8 cellular contexts compared by ENCODE assay signal in genomic region chr3:52892625-52893311, GRCh38. TPM values are rescaled to one million over a fixed set of nuclear protein-coding genes. Genes with fewer than 3 reads are reported as not detected.
DNase-seq lines count a peak whose midpoint lies in the region; ATAC-seq and TF ChIP-seq lines count a peak whose summit lies in the region.

No MANE protein-coding gene starts in this region.

- ATAC-seq in GM19324 (IDR thresholded peaks at IDR 0.05; ENCODE audit: low FRiP score, unreplicated experiment) (no peak), GM21576 (IDR thresholded peaks at IDR 0.05; ENCODE audit: unreplicated experiment) (no peak), HG03039 (IDR thresholded peaks at IDR 0.05; ENCODE audit: unreplicated experiment) (no peak)

- no peak for DNase-seq in AG04450 (ENCODE audit: low read depth, low spot score)
- DNase-seq in HT-29 (ENCODE audit: low spot score), result peak; percentile 31
- peak; percentile 14 for DNase-seq in activated effector memory CD4-positive, alpha-beta T cell treated with Interleukin-2 at 50 U/mL for 16 hours
- peak; percentile 29 for DNase-seq in medulla oblongata (ENCODE audit: extremely low spot score)
- no peak for DNase-seq in A172 (ENCODE audit: low spot score)

- H3K27ac ChIP-seq in AG04450 (ENCODE audit: low read depth, low read length), result peak overlapping the region; percentile 33

- TF ChIP-seq CTCF in AG04450 (IDR thresholded peaks at IDR 0.05; ENCODE audit: low read depth, low read length), result no peak

- POLR2A ChIA-PET in AG04450 (lab: Yijun Ruan, JAX), result interaction anchor here (1.5 kb wide), 1 partner anchor 19 kb away, joined by 4 read pairs; no protein-coding TSS in a partner anchor

- CTCF ChIA-PET in AG04450 (lab: Charles Lee), result interaction anchor here (0.6 to 1.6 kb wide), 4 partner anchors 17 to 156 kb away, joined by 3 to 8 read pairs (median 4); partner anchors contain the start of gene NEK4

- no peaks in the 10 kb centered on the region for H3K27me3 ChIP-seq in AG04450 (ENCODE audit: control insufficient read depth, insufficient read depth, low read length)

- 0 out of 2 replicates have a peak overlapping the region, but pooled peaks have one; percentile 10 for H3K4me3 ChIP-seq in AG04450 (ENCODE audit: low read depth, low read length)

- no peaks in the 10 kb centered on the region for H3K9me3 ChIP-seq in AG04450 (ENCODE audit: control insufficient read depth, insufficient read depth, low read length)

RNA-seq across cellular contexts. Expression of gene STIMATE, which starts 4.6 kb away (rescaled TPM):
- 10.0 and 12.5 TPM in 2 replicates for polyA plus RNA-seq in AG04450 (2011; rRNA removed)
- 12.2 and 15.1 TPM in 2 replicates for polyA minus RNA-seq in AG04450 (2011; rRNA and poly(A)+ RNA removed)
- total RNA-seq in HT-29 (2014; rRNA removed; shearing (Covaris generic)), result 5.1 and 8.4 TPM in 2 replicates
- 8.6 and 10.2 TPM in 2 replicates for total RNA-seq in A172 (2014; rRNA removed; shearing (Covaris generic))

RNA-seq across cellular contexts. Expression of gene MUSTN1, which starts 57.9 kb away (rescaled TPM):
- polyA plus RNA-seq in AG04450 (2011; rRNA removed), result not detected in 2 replicates
- not detected in 2 replicates for polyA minus RNA-seq in AG04450 (2011; rRNA and poly(A)+ RNA removed)
- not detected in 2 replicates for total RNA-seq in HT-29 (2014; rRNA removed; shearing (Covaris generic))
- 0.22 TPM in 1 of 2 replicates, not detected in the other for total RNA-seq in A172 (2014; rRNA removed; shearing (Covaris generic))

Comparison
In these comparisons a context has a peak if more than half of its experiments do, and no peak if none do; other contexts are left out.
1. DNase-seq: peak in HT-29 (single experiment), activated effector memory CD4-positive, alpha-beta T cell treated with Interleukin-2 at 50 U/mL for 16 hours (single experiment) and medulla oblongata (single experiment); none in AG04450 (single experiment) and A172 (single experiment).